Comparison of ENCODE assay signal across 17 cellular contexts in the genomic region with DNA sequence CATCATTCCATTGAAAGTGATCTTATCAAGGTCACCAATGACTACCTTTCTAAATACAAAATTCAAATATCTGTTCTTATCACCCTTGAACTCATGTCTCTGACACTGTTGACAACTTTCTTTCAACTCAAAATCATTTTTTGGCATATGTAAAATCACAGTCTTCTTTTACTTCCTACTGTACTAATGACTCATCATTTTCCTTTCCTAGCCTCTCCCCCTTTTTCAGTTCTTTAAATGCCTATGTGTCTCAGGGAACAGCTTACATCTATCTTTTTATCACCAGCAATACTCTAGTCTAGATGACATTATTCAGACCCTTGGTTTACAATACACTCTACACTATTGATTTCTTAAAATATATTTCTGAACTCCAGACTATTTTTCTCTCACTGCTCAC.
"Had no signal": no experiment of that assay in that cellular context is flagged by ENCODE, and none has a peak within 500 bp of the region (broad histone marks: within the 10 kb centered on the region; RNA-seq: fewer than 3 reads in every experiment).

No MANE protein-coding gene starts in this region.

- H3K4me3 ChIP-seq: esophagus squamous epithelium, hepatocyte, right lobe of liver, vagina had no signal

- DNase-seq: activated B cell treated with CpG ODN at 0.5 μM for 24 hours; activated CD4-positive, alpha-beta memory T cell treated with anti-CD3 and anti-CD28 coated beads, Interleukin-2, amount 10 ng/mL, durations not matched to agents 7 days and 5 days; activated CD4-positive, alpha-beta T cell treated with anti-CD3 and anti-CD28 coated beads for 48 hours; activated naive CD4-positive, alpha-beta T cell treated with Interleukin-2 at 50 U/mL for 16 hours; activated naive CD8-positive, alpha-beta T cell treated with anti-CD3 and anti-CD28 coated beads, Interleukin-2, amount 10 ng/mL, durations not matched to agents 7 days and 5 days; activated T-cell treated with anti-CD3 and anti-CD28 coated beads, Interleukin-2, amount 50 U/mL, for 24 hours; effector memory CD4-positive, alpha-beta T cell; esophagus squamous epithelium; left cardiac atrium; naive thymus-derived CD8-positive, alpha-beta T cell; right lobe of liver; small intestine; stimulated activated CD4-positive, alpha-beta T cell treated with anti-CD3 and anti-CD28 coated beads, Interleukin-4, amount 100 ng/mL, for 1 hour; stimulated activated naive CD8-positive, alpha-beta T cell treated with anti-CD3 and anti-CD28 coated beads, Interleukin-15, amount 100 ng/mL, for 72 hours; trophoblast cell had no signal
